In genomic region chr9:34163439-34163838, GRCh38 we compare ENCODE assay signal across 1 cellular context.
A peak's percentile ranks its signal among the peaks of the same experiment; 100 is the strongest.
TF ChIP-seq lines count a peak whose summit lies in the region.

No MANE protein-coding gene starts in this region.

TF ChIP-seq in A549, 52 proteins besides CTCF, POLR2A, EP300 and RAD21 (continued from another document):
- TF ChIP-seq ELK1 (IDR thresholded peaks at IDR 0.05; ENCODE audit: low read depth, low read length) (no peak), ZNF302 (CRISPR knock-in tag; IDR thresholded peaks at IDR 0.05) (no peak), HDAC2 (IDR thresholded peaks at IDR 0.05) (no peak), POLR2AphosphoS2 (conservative IDR thresholded peaks at IDR 0.05; ENCODE audit: low read length) (no peak), JUN (IDR thresholded peaks at IDR 0.05) (0 out of 5 replicates have a peak, but pooled peaks of 1 of the 2 experiments have one; percentile 20), HMGXB4 (CRISPR knock-in tag; IDR thresholded peaks at IDR 0.05; ENCODE audit: borderline replicate concordance) (no peak), KDM1A (IDR thresholded peaks at IDR 0.05; ENCODE audit: low read depth) (no peak), BCL3 (IDR thresholded peaks at IDR 0.05) (no peak), GATA3 (IDR thresholded peaks at IDR 0.05; ENCODE audit: borderline replicate concordance) (0 out of 2 replicates have a peak, but pooled peaks have one; percentile 46), ZC3H11A (IDR thresholded peaks at IDR 0.05) (no peak), BHLHE40 (IDR thresholded peaks at IDR 0.05; ENCODE audit: low read depth, low read length) (no peak), JUNB (IDR thresholded peaks at IDR 0.05) (peak; percentile 24; the same call in 1 of the 2 replicates), KDM5A (IDR thresholded peaks at IDR 0.05) (no peak)
- TF ChIP-seq, protein P1, sequence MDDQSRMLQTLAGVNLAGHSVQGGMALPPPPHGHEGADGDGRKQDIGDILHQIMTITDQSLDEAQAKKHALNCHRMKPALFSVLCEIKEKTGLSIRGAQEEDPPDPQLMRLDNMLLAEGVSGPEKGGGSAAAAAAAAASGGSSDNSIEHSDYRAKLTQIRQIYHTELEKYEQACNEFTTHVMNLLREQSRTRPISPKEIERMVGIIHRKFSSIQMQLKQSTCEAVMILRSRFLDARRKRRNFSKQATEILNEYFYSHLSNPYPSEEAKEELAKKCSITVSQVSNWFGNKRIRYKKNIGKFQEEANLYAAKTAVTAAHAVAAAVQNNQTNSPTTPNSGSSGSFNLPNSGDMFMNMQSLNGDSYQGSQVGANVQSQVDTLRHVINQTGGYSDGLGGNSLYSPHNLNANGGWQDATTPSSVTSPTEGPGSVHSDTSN (IDR thresholded peaks at IDR 0.05): 0 out of 2 replicates have a peak, but pooled peaks have one; percentile 30
- TF ChIP-seq, protein P2, sequence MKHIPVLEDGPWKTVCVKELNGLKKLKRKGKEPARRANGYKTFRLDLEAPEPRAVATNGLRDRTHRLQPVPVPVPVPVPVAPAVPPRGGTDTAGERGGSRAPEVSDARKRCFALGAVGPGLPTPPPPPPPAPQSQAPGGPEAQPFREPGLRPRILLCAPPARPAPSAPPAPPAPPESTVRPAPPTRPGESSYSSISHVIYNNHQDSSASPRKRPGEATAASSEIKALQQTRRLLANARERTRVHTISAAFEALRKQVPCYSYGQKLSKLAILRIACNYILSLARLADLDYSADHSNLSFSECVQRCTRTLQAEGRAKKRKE (CRISPR knock-in tag; IDR thresholded peaks at IDR 0.05; ENCODE audit: low read depth): no peak
